ENCODE assay signal across 12 cellular contexts in genomic region chr22:33354928-33355327, GRCh38.
"Had no signal": no experiment of that assay in that cellular context is flagged by ENCODE, and none has a peak within 500 bp of the region (broad histone marks: within the 10 kb centered on the region; RNA-seq: fewer than 3 reads in every experiment).

No MANE protein-coding gene starts in this region.

- ATAC-seq: activated CD4-positive, alpha-beta T cell treated with anti-CD3 and anti-CD28 coated beads for 36 hours; activated CD8-positive, alpha-beta memory T cell treated with anti-CD3 and anti-CD28 coated beads, Interleukin-2, amount 10 ng/mL, durations not matched to agents 7 days and 5 days; lower lobe of right lung; stimulated activated memory B cell treated with anti-CD40 and anti-IgM and Interleukin-4, amounts not matched to agents 10 μg/mL and 1 μg/mL and 100 μg/mL, for 72 hours; T-helper 17 cell had no signal

- DNase-seq: activated CD4-positive, alpha-beta memory T cell treated with anti-CD3 and anti-CD28 coated beads for 36 hours; activated CD4-positive, alpha-beta T cell treated with anti-CD3 and anti-CD28 coated beads for 36 hours; activated CD8-positive, alpha-beta memory T cell treated with anti-CD3 and anti-CD28 coated beads, Interleukin-2, amount 10 ng/mL, durations not matched to agents 7 days and 5 days; activated naive CD4-positive, alpha-beta T cell treated with anti-CD3 and anti-CD28 coated beads, Interleukin-2, amount 10 ng/mL, durations not matched to agents 7 days and 5 days; activated T-cell treated with anti-CD3 and anti-CD28 coated beads, Interleukin-2, amount 50 U/mL, for 1 hour; dermis blood vessel endothelial cell; erythroblast; hippocampal formation; kidney; lower lobe of right lung; T-helper 17 cell had no signal

- H3K4me3 ChIP-seq: lower lobe of right lung had no signal

- H3K4me1 ChIP-seq: lower lobe of right lung had no signal

- H3K27ac ChIP-seq: lower lobe of right lung had no signal

- H3K36me3 ChIP-seq: lower lobe of right lung had no signal

- H3K9me3 ChIP-seq: lower lobe of right lung had no signal
